In genomic region chr12:52685406-52685890, GRCh38 we compare ENCODE assay signal across 36 cellular contexts. TPM values are rescaled to one million over a fixed set of nuclear protein-coding genes. Genes with fewer than 3 reads are reported as not detected.
"Had no signal": no experiment of that assay in that cellular context is flagged by ENCODE, and none has a peak within 500 bp of the region (broad histone marks: within the 10 kb centered on the region; RNA-seq: fewer than 3 reads in every experiment).

No MANE protein-coding gene starts in this region.

- ATAC-seq: activated CD8-positive, alpha-beta T cell treated with anti-CD3 and anti-CD28 coated beads for 36 hours; activated naive CD4-positive, alpha-beta T cell treated with anti-CD3 and anti-CD28 coated beads, Interleukin-2, amount 50 U/mL, for 72 hours; activated T-cell treated with anti-CD3 and anti-CD28 coated beads, Interleukin-2, amount 50 U/mL, for 4 hours; activated T-cell treated with anti-CD3 and anti-CD28 coated beads, Interleukin-2, amount 50 U/mL, for 72 hours; activated T-helper 17 cell treated with anti-CD3 and anti-CD28 coated beads, Interleukin-2, amount 50 U/mL, for 72 hours; body of pancreas had no signal

- H3K27ac ChIP-seq: adrenal gland, body of pancreas, brain microvascular endothelial cell, breast epithelium, VCaP had no signal

- H3K4me1 ChIP-seq: adrenal gland, body of pancreas, breast epithelium had no signal

- H3K4me3 ChIP-seq: adrenal gland, body of pancreas, breast epithelium had no signal

- H3K36me3 ChIP-seq: adrenal gland, brain microvascular endothelial cell, breast epithelium had no signal

- H3K9me3 ChIP-seq: adrenal gland, body of pancreas, breast epithelium had no signal

- H3K27me3 ChIP-seq: body of pancreas had no signal

- DNase-seq: activated B cell treated with CpG ODN at 0.5 μM for 24 hours; activated CD4-positive, alpha-beta memory T cell treated with anti-CD3 and anti-CD28 coated beads for 36 hours; activated CD4-positive, alpha-beta T cell treated with anti-CD3 and anti-CD28 coated beads for 4 hours; activated CD4-positive, alpha-beta T cell treated with anti-CD3 and anti-CD28 coated beads, Interleukin-2, amount 10 ng/mL, durations not matched to agents 24 days and 14 days; activated CD4-positive, alpha-beta T cell treated with anti-CD3 and anti-CD28 coated beads, Interleukin-2, amount 50 U/mL, for 1 hour; activated CD4-positive, alpha-beta T cell treated with anti-CD3 and anti-CD28 coated beads, Interleukin-2, amount 50 U/mL, for 4 hours; activated CD4-positive, CD25-positive, alpha-beta regulatory T cell treated with anti-CD3 and anti-CD28 coated beads, Interleukin-2, amount 50 U/mL, for 72 hours; activated CD8-positive, alpha-beta memory T cell treated with anti-CD3 and anti-CD28 coated beads, Interleukin-2, amount 50 U/mL, for 4 hours; activated CD8-positive, alpha-beta T cell treated with anti-CD3 and anti-CD28 coated beads for 36 hours; activated effector memory CD4-positive, alpha-beta T cell treated with anti-CD3 and anti-CD28 coated beads, Interleukin-2, amount 50 U/mL, for 16 hours; activated gamma-delta T cell treated with Interleukin-2 at 50 U/mL for 16 hours; activated naive CD4-positive, alpha-beta T cell; activated naive CD4-positive, alpha-beta T cell treated with anti-CD3 and anti-CD28 coated beads for 36 hours; activated naive CD4-positive, alpha-beta T cell treated with anti-CD3 and anti-CD28 coated beads, Interleukin-2, amount 50 U/mL, for 16 hours; activated naive CD8-positive, alpha-beta T cell treated with anti-CD3 and anti-CD28 coated beads for 36 hours; activated T-cell treated with anti-CD3 and anti-CD28 coated beads for 4 hours; activated T-cell treated with anti-CD3 and anti-CD28 coated beads, Interleukin-2, amount 50 U/mL, for 1 hour; activated T-cell treated with anti-CD3 and anti-CD28 coated beads, Interleukin-2, amount 50 U/mL, for 4 hours; activated T-cell treated with anti-CD3 and anti-CD28 coated beads, Interleukin-2, amount 50 U/mL, for 72 hours; adrenal gland; amniotic stem cell; aorta; body of pancreas; brain microvascular endothelial cell; central memory CD4-positive, alpha-beta T cell; T-helper 1 cell; T-helper 2 cell; T-helper 9 cell had no signal

RNA-seq across cellular contexts. Expression of gene KRT1, which starts 5.2 kb away (rescaled TPM):
- total RNA-seq: activated B cell treated with CpG ODN at 0.5 μM for 24 hours; activated CD4-positive, alpha-beta memory T cell treated with anti-CD3 and anti-CD28 coated beads for 36 hours; activated CD4-positive, alpha-beta T cell treated with anti-CD3 and anti-CD28 coated beads, Interleukin-2, amount 10 ng/mL, durations not matched to agents 24 days and 14 days; activated CD8-positive, alpha-beta memory T cell treated with anti-CD3 and anti-CD28 coated beads for 36 hours; activated CD8-positive, alpha-beta T cell treated with anti-CD3 and anti-CD28 coated beads for 36 hours; activated naive CD4-positive, alpha-beta T cell treated with anti-CD3 and anti-CD28 coated beads for 36 hours; activated naive CD4-positive, alpha-beta T cell treated with anti-CD3 and anti-CD28 coated beads, Interleukin-2, amount 50 U/mL, for 72 hours; activated naive CD8-positive, alpha-beta T cell treated with anti-CD3 and anti-CD28 coated beads for 36 hours; activated T-cell treated with anti-CD3 and anti-CD28 coated beads, Interleukin-2, amount 50 U/mL, for 72 hours; activated T-helper 1 cell treated with anti-CD3 and anti-CD28 coated beads, Interleukin-12 subunit alpha, Interleukin-12 subunit beta, Interleukin-2, Interleukin-4 antibody, amounts not matched to agents 30 ng/mL and 10 ng/mL and 1 ng/mL, durations not matched to agents 14 hours and 24 hours and 36 hours; activated T-helper 17 cell treated with anti-CD3 and anti-CD28 coated beads, Interleukin-2, amount 50 U/mL, for 72 hours; astrocyte; body of pancreas; breast epithelium; cardiac septum had no signal
- polyA plus RNA-seq: adrenal gland, aorta had no signal

RNA-seq across cellular contexts. Expression of gene KRT77, which starts 17.9 kb away (rescaled TPM):
- total RNA-seq: activated B cell treated with CpG ODN at 0.5 μM for 24 hours; activated CD4-positive, alpha-beta memory T cell treated with anti-CD3 and anti-CD28 coated beads for 36 hours; activated CD4-positive, alpha-beta T cell treated with anti-CD3 and anti-CD28 coated beads, Interleukin-2, amount 10 ng/mL, durations not matched to agents 24 days and 14 days; activated CD8-positive, alpha-beta memory T cell treated with anti-CD3 and anti-CD28 coated beads for 36 hours; activated CD8-positive, alpha-beta T cell treated with anti-CD3 and anti-CD28 coated beads for 36 hours; activated naive CD4-positive, alpha-beta T cell treated with anti-CD3 and anti-CD28 coated beads for 36 hours; activated naive CD4-positive, alpha-beta T cell treated with anti-CD3 and anti-CD28 coated beads, Interleukin-2, amount 50 U/mL, for 72 hours; activated naive CD8-positive, alpha-beta T cell treated with anti-CD3 and anti-CD28 coated beads for 36 hours; activated T-cell treated with anti-CD3 and anti-CD28 coated beads, Interleukin-2, amount 50 U/mL, for 4 hours; activated T-cell treated with anti-CD3 and anti-CD28 coated beads, Interleukin-2, amount 50 U/mL, for 72 hours; activated T-helper 1 cell treated with anti-CD3 and anti-CD28 coated beads, Interleukin-12 subunit alpha, Interleukin-12 subunit beta, Interleukin-2, Interleukin-4 antibody, amounts not matched to agents 30 ng/mL and 10 ng/mL and 1 ng/mL, durations not matched to agents 14 hours and 24 hours and 36 hours; activated T-helper 17 cell treated with anti-CD3 and anti-CD28 coated beads, Interleukin-2, amount 50 U/mL, for 72 hours; adrenal gland; aorta; astrocyte; body of pancreas; cardiac septum had no signal
- polyA plus RNA-seq: adrenal gland, aorta had no signal

RNA-seq across cellular contexts. Expression of gene KRT2, which starts 33.4 kb away (rescaled TPM):
- total RNA-seq: activated B cell treated with CpG ODN at 0.5 μM for 24 hours; activated CD4-positive, alpha-beta memory T cell treated with anti-CD3 and anti-CD28 coated beads for 36 hours; activated CD4-positive, alpha-beta T cell treated with anti-CD3 and anti-CD28 coated beads, Interleukin-2, amount 10 ng/mL, durations not matched to agents 24 days and 14 days; activated CD8-positive, alpha-beta memory T cell treated with anti-CD3 and anti-CD28 coated beads for 36 hours; activated CD8-positive, alpha-beta T cell treated with anti-CD3 and anti-CD28 coated beads for 36 hours; activated naive CD4-positive, alpha-beta T cell treated with anti-CD3 and anti-CD28 coated beads for 36 hours; activated naive CD4-positive, alpha-beta T cell treated with anti-CD3 and anti-CD28 coated beads, Interleukin-2, amount 50 U/mL, for 72 hours; activated naive CD8-positive, alpha-beta T cell treated with anti-CD3 and anti-CD28 coated beads for 36 hours; activated T-cell treated with anti-CD3 and anti-CD28 coated beads, Interleukin-2, amount 50 U/mL, for 4 hours; activated T-cell treated with anti-CD3 and anti-CD28 coated beads, Interleukin-2, amount 50 U/mL, for 72 hours; activated T-helper 1 cell treated with anti-CD3 and anti-CD28 coated beads, Interleukin-12 subunit alpha, Interleukin-12 subunit beta, Interleukin-2, Interleukin-4 antibody, amounts not matched to agents 30 ng/mL and 10 ng/mL and 1 ng/mL, durations not matched to agents 14 hours and 24 hours and 36 hours; activated T-helper 17 cell treated with anti-CD3 and anti-CD28 coated beads, Interleukin-2, amount 50 U/mL, for 72 hours; adrenal gland; aorta; astrocyte; body of pancreas; breast epithelium; cardiac septum had no signal
